Comparison of ENCODE assay signal across 21 cellular contexts in genomic region chr17:68849673-68850260, GRCh38.
A peak's percentile ranks its signal among the peaks of the same experiment; 100 is the strongest.
DNase-seq lines count a peak whose midpoint lies in the region; ATAC-seq and TF ChIP-seq lines count a peak whose summit lies in the region.
"Had no signal": no experiment of that assay in that cellular context is flagged by ENCODE, and none has a peak within 500 bp of the region (broad histone marks: within the 10 kb centered on the region; RNA-seq: fewer than 3 reads in every experiment).

No MANE protein-coding gene starts in this region.

- H3K36me3 ChIP-seq in breast epithelium: no peaks in the 10 kb centered on the region
- H3K36me3 ChIP-seq: brain microvascular endothelial cell, esophagus squamous epithelium had no signal

- POLR2A ChIA-PET in MCF 10A (lab: Yijun Ruan, JAX): interaction anchor here (0.6 to 1.2 kb wide), 4 partner anchors 9 to 228 kb away, joined by 3 to 6 read pairs (median 4); no protein-coding TSS in a partner anchor

- H3K4me1 ChIP-seq in breast epithelium: no peaks in the 10 kb centered on the region

- DNase-seq in MCF 10A (ENCODE audit: unreplicated experiment): peak; percentile 62
- DNase-seq in breast epithelium (ENCODE audit: low spot score in 2 of 2): no peak
- peak; percentile 83 for DNase-seq in NCI-H2171 (lab: John Stamatoyannopoulos, UW)
- peak; percentile 41 for DNase-seq in amniotic epithelial cell (ENCODE audit: low read depth)
- peak; percentile 57 for DNase-seq in ureter (ENCODE audit: low spot score)
- DNase-seq in UCSD-AML1 (lab: John Stamatoyannopoulos, UW; ENCODE audit: unreplicated experiment): no peak
- DNase-seq: ACHN; activated CD4-positive, alpha-beta T cell treated with anti-CD3 and anti-CD28 coated beads, Interleukin-2, amount 50 U/mL, for 4 hours; activated T-cell treated with anti-CD3 and anti-CD28 coated beads, Interleukin-2, amount 50 U/mL, for 24 hours; brain microvascular endothelial cell; CD4-positive, alpha-beta T cell; dorsolateral prefrontal cortex; esophagus squamous epithelium; left cardiac atrium; OCI-M1; stimulated activated CD4-positive, alpha-beta T cell treated with anti-CD3 and anti-CD28 coated beads, Interleukin-1b, Interleukin-23, amount 100 ng/mL, for 48 hours had no signal

- BruUV-seq in MCF 10A (replicated peaks; lab: Mats Ljungman, UMichigan): no TSS peak

- H3K36me3 Mint-ChIP-seq in MCF 10A (ENCODE audit: insufficient read depth, unreplicated experiment): no peaks in the 10 kb centered on the region
- H3K36me3 Mint-ChIP-seq: activated naive CD4-positive, alpha-beta T cell treated with anti-CD3 and anti-CD28 coated beads, Interleukin-2, amount 50 U/mL, for 72 hours had no signal

- TF ChIP-seq CTCF in MCF 10A (IDR thresholded peaks at IDR 0.05; ENCODE audit: unreplicated experiment) (no peak), breast epithelium (IDR thresholded peaks at IDR 0.05) (no peak)

- H3K9me3 ChIP-seq in breast epithelium: peaks cover 0 to 9% of the 10 kb centered on the region in 2 donors
- H3K9me3 ChIP-seq: esophagus squamous epithelium had no signal

- ATAC-seq in HG02610 (IDR thresholded peaks at IDR 0.05; ENCODE audit: unreplicated experiment) (no peak), HG03280 (IDR thresholded peaks at IDR 0.05; ENCODE audit: unreplicated experiment) (no peak)
- ATAC-seq: activated naive CD4-positive, alpha-beta T cell treated with anti-CD3 and anti-CD28 coated beads, Interleukin-2, amount 50 U/mL, for 72 hours; left cardiac atrium; sciatic nerve had no signal

- no peaks in the 10 kb centered on the region for H3K4me1 Mint-ChIP-seq in MCF 10A (ENCODE audit: insufficient read depth, unreplicated experiment)

- no peaks in the 10 kb centered on the region for H3K27me3 Mint-ChIP-seq in MCF 10A (ENCODE audit: insufficient read depth, unreplicated experiment)

- intact Hi-C loops in MCF 10A (cut with micrococcal nuclease) (no loop called here), breast epithelium (cut with DNase I; ENCODE audit: low total_unique reads) (no loop called here)

- no peaks in the 10 kb centered on the region for H3K27me3 ChIP-seq in breast epithelium
- H3K27me3 ChIP-seq: brain microvascular endothelial cell, esophagus squamous epithelium had no signal

- H3K27ac Mint-ChIP-seq in MCF 10A (ENCODE audit: low read depth, unreplicated experiment): no peak overlapping the region
- H3K27ac Mint-ChIP-seq: activated naive CD4-positive, alpha-beta T cell treated with anti-CD3 and anti-CD28 coated beads, Interleukin-2, amount 50 U/mL, for 72 hours; activated T-cell treated with anti-CD3 and anti-CD28 coated beads, Interleukin-2, amount 50 U/mL, for 24 hours; CD4-positive, alpha-beta T cell had no signal

- TF ChIP-seq POLR2A in breast epithelium (IDR thresholded peaks at IDR 0.05): no peak

- H3K4me3 Mint-ChIP-seq in MCF 10A (ENCODE audit: unreplicated experiment): no peak overlapping the region
- H3K4me3 Mint-ChIP-seq: activated T-cell treated with anti-CD3 and anti-CD28 coated beads, Interleukin-2, amount 50 U/mL, for 24 hours; CD4-positive, alpha-beta T cell had no signal

- H3K9me3 Mint-ChIP-seq in MCF 10A (ENCODE audit: unreplicated experiment): no peaks in the 10 kb centered on the region

- H3K4me3 ChIP-seq in breast epithelium: no peak overlapping the region
- H3K4me3 ChIP-seq: dorsolateral prefrontal cortex, esophagus squamous epithelium, SK-N-MC had no signal

- CTCF ChIA-PET in MCF 10A (lab: Yijun Ruan, JAX): interaction anchor here (1.1 kb wide), 1 partner anchor 57 kb away, joined by 3 read pairs; no protein-coding TSS in a partner anchor

- peak overlapping the region in 1 of 2 donors; percentile 15 for H3K27ac ChIP-seq in breast epithelium
- H3K27ac ChIP-seq: brain microvascular endothelial cell, dorsolateral prefrontal cortex, esophagus squamous epithelium, SK-N-MC had no signal

Comparison
In these comparisons a context has a peak if more than half of its experiments do, and no peak if none do; other contexts are left out.
1. DNase-seq: peak in MCF 10A (single experiment), NCI-H2171 (single experiment), amniotic epithelial cell (single experiment) and ureter (single experiment); none in breast epithelium (0 of 2) and UCSD-AML1 (single experiment).